2 cellular contexts compared by ENCODE assay signal in genomic region chr5:55608595-55608994, GRCh38.
TF ChIP-seq lines count a peak whose summit lies in the region.

No MANE protein-coding gene starts in this region.

TF ChIP-seq in IMR-90, 13 proteins besides CTCF, POLR2A, EP300 and RAD21:
- no peak for TF ChIP-seq RFX5 (IDR thresholded peaks at IDR 0.05; ENCODE audit: low read depth, low read length)
- no peak for TF ChIP-seq ELK1 (IDR thresholded peaks at IDR 0.05; ENCODE audit: borderline replicate concordance, low read depth, low read length)
- TF ChIP-seq CHD1 (IDR thresholded peaks at IDR 0.05; ENCODE audit: low read depth, low read length): no peak
- no peak for TF ChIP-seq BHLHE40 (IDR thresholded peaks at IDR 0.05; ENCODE audit: low read depth, low read length)
- TF ChIP-seq MAFK (IDR thresholded peaks at IDR 0.05; ENCODE audit: low read depth, low read length): no peak
- TF ChIP-seq RCOR1 (IDR thresholded peaks at IDR 0.05; ENCODE audit: insufficient replicate concordance, low read length): no peak
- no peak for TF ChIP-seq FOS (IDR thresholded peaks at IDR 0.05; ENCODE audit: low read depth, low read length)
- TF ChIP-seq USF2 (IDR thresholded peaks at IDR 0.05; ENCODE audit: low read depth, low read length): no peak
- TF ChIP-seq SMC3 (IDR thresholded peaks at IDR 0.05; ENCODE audit: low read depth, low read length): no peak
- no peak for TF ChIP-seq CEBPB (IDR thresholded peaks at IDR 0.05; ENCODE audit: low read depth, low read length)
- no peak for TF ChIP-seq MXI1 (IDR thresholded peaks at IDR 0.05; ENCODE audit: borderline replicate concordance, low read depth, low read length)
- TF ChIP-seq MAZ (IDR thresholded peaks at IDR 0.05; ENCODE audit: borderline replicate concordance, low read depth, low read length): no peak
- TF ChIP-seq NFE2L2 (IDR thresholded peaks at IDR 0.05; ENCODE audit: low read depth, low read length): no peak

TF ChIP-seq in H1, 55 proteins besides CTCF, POLR2A, EP300 and RAD21:
- TF ChIP-seq EZH2 (IDR thresholded peaks at IDR 0.05; ENCODE audit: low read depth, low read length, severe bottlenecking) (no peak), RNF2 (IDR thresholded peaks at IDR 0.05; ENCODE audit: borderline replicate concordance, low read depth, low read length, missing control alignments, poor library complexity, severe bottlenecking) (no peak), CBX8 (IDR thresholded peaks at IDR 0.05; ENCODE audit: borderline replicate concordance, low read depth, low read length) (no peak), MAX (IDR thresholded peaks at IDR 0.05) (no peak)
